ENCODE assay signal across 8 cellular contexts in the genomic region with DNA sequence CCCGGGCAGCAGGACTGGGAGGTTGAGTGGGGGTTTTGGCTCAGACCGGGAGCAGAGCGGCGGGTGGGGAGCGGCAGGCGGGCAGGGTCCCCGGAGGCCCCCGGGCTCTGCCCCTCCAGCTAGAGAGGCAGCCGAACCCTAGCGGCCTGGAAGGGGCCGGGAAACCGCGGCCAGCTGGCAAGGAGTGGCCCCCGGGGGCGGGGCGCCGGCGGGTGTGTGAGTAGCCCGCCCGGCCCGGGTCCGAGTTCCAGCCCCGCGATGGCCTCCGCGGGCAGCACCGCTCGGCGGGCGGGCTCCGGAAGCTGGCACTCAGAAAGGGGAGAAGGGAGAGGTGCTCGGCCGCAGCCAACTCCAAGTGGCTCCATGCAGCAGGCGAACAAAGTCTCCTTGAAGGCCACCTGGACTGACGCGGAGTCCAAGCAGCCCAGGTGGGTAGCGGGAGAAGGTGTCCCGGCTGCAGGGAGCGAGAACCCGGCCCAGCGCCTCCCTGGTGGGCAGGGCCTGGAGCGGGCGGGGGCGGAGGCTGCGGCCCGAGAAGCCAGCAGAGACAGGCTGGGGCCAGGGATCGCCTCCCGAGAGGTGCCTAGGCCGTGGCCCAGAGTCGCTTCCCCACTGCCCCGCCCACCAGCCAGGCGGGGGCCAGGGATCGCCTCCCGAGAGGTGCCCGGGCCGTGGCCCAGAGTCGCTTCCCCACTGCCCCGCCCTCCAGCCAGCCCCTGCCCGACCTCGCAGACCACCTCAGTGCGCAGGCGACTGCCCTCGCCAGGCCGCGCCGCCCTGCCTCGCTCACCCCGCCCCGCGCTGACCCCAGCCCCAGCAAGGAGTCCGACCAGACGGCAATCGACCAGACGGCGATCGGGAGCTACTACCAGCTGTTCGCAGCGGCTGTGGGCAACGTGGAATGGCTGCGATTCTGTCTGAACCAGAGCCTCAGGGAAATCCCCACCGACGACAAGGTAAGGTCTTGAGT. TPM values are rescaled to one million over a fixed set of nuclear protein-coding genes. Genes with fewer than 3 reads are reported as not detected.
DNase-seq lines count a peak whose midpoint lies in the region; ATAC-seq and TF ChIP-seq lines count a peak whose summit lies in the region.

A gene with protein sequence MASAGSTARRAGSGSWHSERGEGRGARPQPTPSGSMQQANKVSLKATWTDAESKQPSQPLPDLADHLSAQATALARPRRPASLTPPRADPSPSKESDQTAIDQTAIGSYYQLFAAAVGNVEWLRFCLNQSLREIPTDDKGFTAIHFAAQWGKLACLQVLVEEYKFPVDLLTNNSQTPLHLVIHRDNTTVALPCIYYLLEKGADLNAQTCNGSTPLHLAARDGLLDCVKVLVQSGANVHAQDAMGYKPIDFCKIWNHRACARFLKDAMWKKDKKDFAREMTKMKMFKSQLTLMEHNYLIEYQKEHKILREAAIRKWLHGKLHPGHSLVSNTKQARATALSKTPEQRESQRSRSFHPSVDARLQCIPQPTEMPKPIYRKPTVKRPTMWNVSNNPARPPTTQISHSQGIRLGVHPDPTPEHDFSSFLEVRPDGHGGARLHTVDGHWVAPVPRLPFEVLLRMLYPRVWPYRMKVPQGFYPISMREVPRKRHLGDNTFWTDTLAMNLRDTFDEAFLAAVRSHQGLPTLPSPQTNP (plus strand): TSS at position 243 of the 970 bp plus-strand sequence. CDS start 16 bp downstream, at position 259.

- H3K36me3 ChIP-seq in DOHH2 (ENCODE audit: control insufficient read depth, low read length), result 0 out of 2 replicates have a peak, but pooled peaks cover under 1% of the 10 kb centered on the region
- no peaks in the 10 kb centered on the region for H3K36me3 ChIP-seq in KMS-11 (ENCODE audit: insufficient read depth)
- H3K36me3 ChIP-seq in rectal smooth muscle tissue (ENCODE audit: control insufficient read depth, insufficient read depth, low read length), result no peaks in the 10 kb centered on the region

- H3K9me3 ChIP-seq in DOHH2 (ENCODE audit: control insufficient read depth, insufficient read depth, low read length) (no peaks in the 10 kb centered on the region), right cardiac atrium (ENCODE audit: control insufficient read depth, low read length) (no peaks in the 10 kb centered on the region)

- H3K27ac ChIP-seq in DOHH2 (ENCODE audit: low read depth, low read length) (no peak within 1 kb of the TSS), KMS-11 (no peak within 1 kb of the TSS; the same call in 1 of the 2 replicates), right cardiac atrium (ENCODE audit: low read length) (peak within 1 kb of the TSS; percentile 8), rectal smooth muscle tissue (ENCODE audit: low read depth, low read length) (peak within 1 kb of the TSS; percentile 89)

- H3F3A ChIP-seq in DOHH2 (ENCODE audit: control insufficient read depth, insufficient read depth), result no peaks in the 10 kb centered on the region

- H3K4me1 Mint-ChIP-seq in activated naive CD8-positive, alpha-beta T cell treated with anti-CD3 and anti-CD28 coated beads, Interleukin-2, amount 50 U/mL, for 24 hours, result peaks cover 20% of the 10 kb centered on the region

- H3K4me3 ChIP-seq in DOHH2 (ENCODE audit: low read length) (peak within 1 kb of the TSS; percentile 62), KMS-11 (IDR thresholded peaks at IDR 0.05; ENCODE audit: insufficient read depth, low read depth, low read length) (peak within 1 kb of the TSS; percentile 91), right cardiac atrium (ENCODE audit: low read length) (peak within 1 kb of the TSS; percentile 61), rectal smooth muscle tissue (ENCODE audit: low read length) (peak within 1 kb of the TSS; percentile 84)

- TF ChIP-seq CTCF in DOHH2 (IDR thresholded peaks at IDR 0.05; ENCODE audit: low read depth, low read length, poor library complexity, severe bottlenecking), result no peak
- TF ChIP-seq CTCF in KMS-11 (conservative IDR thresholded peaks at IDR 0.05; ENCODE audit: low read depth, low read length), result no peak

- peaks cover 10% of the 10 kb centered on the region for H3K27me3 Mint-ChIP-seq in activated naive CD8-positive, alpha-beta T cell treated with anti-CD3 and anti-CD28 coated beads, Interleukin-2, amount 50 U/mL, for 24 hours

- intact Hi-C loops in right cardiac atrium (cut with DNase I), result no loop called here

- H3K79me2 ChIP-seq in DOHH2 (ENCODE audit: control insufficient read depth, low read length) (no peaks in the 10 kb centered on the region), KMS-11 (ENCODE audit: insufficient read depth, low read depth) (no peaks in the 10 kb centered on the region)

- DNase-seq in activated naive CD8-positive, alpha-beta T cell treated with anti-CD3 and anti-CD28 coated beads, Interleukin-2, amount 50 U/mL, for 24 hours, result peak; percentile 33
- DNase-seq in right cardiac atrium, result peak; percentile 71 to 89 (median 88)
- no peak for DNase-seq in NCI-H128 (lab: John Stamatoyannopoulos, UW; ENCODE audit: unreplicated experiment)
- DNase-seq in putamen (ENCODE audit: low spot score), result no peak

- 0 out of 2 replicates have a peak within 1 kb of the TSS, but pooled peaks have one; percentile 69 for H2AFZ ChIP-seq in KMS-11 (ENCODE audit: low read depth)

- 3% methylated on average over 82 of the region's 82 CpGs for WGBS in right cardiac atrium

- H4K20me1 ChIP-seq in DOHH2 (ENCODE audit: control insufficient read depth, insufficient read depth, low read depth, low read length), result no peaks in the 10 kb centered on the region
- H4K20me1 ChIP-seq in KMS-11 (ENCODE audit: insufficient read depth), result no peaks in the 10 kb centered on the region

- H3K4me2 ChIP-seq in DOHH2 (ENCODE audit: low read length) (peak within 1 kb of the TSS; percentile 62), KMS-11 (peak within 1 kb of the TSS; percentile 39; the same call in 1 of the 2 replicates)

- peak within 1 kb of the TSS; percentile 76 for H3K27ac Mint-ChIP-seq in activated naive CD8-positive, alpha-beta T cell treated with anti-CD3 and anti-CD28 coated beads, Interleukin-2, amount 50 U/mL, for 24 hours

- no peak within 1 kb of the TSS for H3K9ac ChIP-seq in KMS-11
- no peak within 1 kb of the TSS for H3K9ac ChIP-seq in rectal smooth muscle tissue (ENCODE audit: low read length)

- H3K27me3 ChIP-seq in DOHH2 (ENCODE audit: control insufficient read depth, low read length) (peaks cover 15% of the 10 kb centered on the region), KMS-11 (ENCODE audit: insufficient read depth, low read depth) (no peaks in the 10 kb centered on the region), right cardiac atrium (ENCODE audit: control insufficient read depth, insufficient read depth) (no peaks in the 10 kb centered on the region), rectal smooth muscle tissue (ENCODE audit: control insufficient read depth, insufficient read depth, low read length) (no peaks in the 10 kb centered on the region)

- peak within 1 kb of the TSS; percentile 77 for H3K4me3 Mint-ChIP-seq in activated naive CD8-positive, alpha-beta T cell treated with anti-CD3 and anti-CD28 coated beads, Interleukin-2, amount 50 U/mL, for 24 hours

- no peaks in the 10 kb centered on the region for H3K9me2 ChIP-seq in DOHH2 (replicated peaks; ENCODE audit: control insufficient read depth, low read length)

- ATAC-seq in activated naive CD8-positive, alpha-beta T cell treated with anti-CD3 and anti-CD28 coated beads, Interleukin-2, amount 50 U/mL, for 24 hours, result peak; percentile 33
- ATAC-seq in right cardiac atrium (peak; percentile 78 to 84), GM19467 (IDR thresholded peaks at IDR 0.05; ENCODE audit: unreplicated experiment) (no peak)

- H3K4me1 ChIP-seq in DOHH2 (ENCODE audit: control insufficient read depth, low read length), result peaks cover 18% of the 10 kb centered on the region
- H3K4me1 ChIP-seq in KMS-11 (ENCODE audit: low read depth, poor library complexity, severe bottlenecking), result peaks cover 16% of the 10 kb centered on the region
- no peaks in the 10 kb centered on the region for H3K4me1 ChIP-seq in right cardiac atrium (ENCODE audit: control insufficient read depth, insufficient read depth, low read length)
- peaks cover 9% of the 10 kb centered on the region for H3K4me1 ChIP-seq in rectal smooth muscle tissue (ENCODE audit: control insufficient read depth, insufficient read depth, low read length)

- H3K36me3 Mint-ChIP-seq in activated naive CD8-positive, alpha-beta T cell treated with anti-CD3 and anti-CD28 coated beads, Interleukin-2, amount 50 U/mL, for 24 hours (ENCODE audit: low read depth), result no peaks in the 10 kb centered on the region

- H3K9me3 Mint-ChIP-seq in activated naive CD8-positive, alpha-beta T cell treated with anti-CD3 and anti-CD28 coated beads, Interleukin-2, amount 50 U/mL, for 24 hours, result no peaks in the 10 kb centered on the region

RNA-seq across cellular contexts. Expression of the gene that starts here (rescaled TPM):
- 1 to 10 TPM in 3 of 4 donors, under 1 TPM in 1; 0.71 to 3.1 (median 1.1) TPM for total RNA-seq in right cardiac atrium
- polyA plus RNA-seq in right cardiac atrium, result 1.3 TPM

Comparison
In these comparisons a context has a peak if more than half of its experiments do, and no peak if none do; other contexts are left out.
1. H3K27ac ChIP-seq: peak in right cardiac atrium (single experiment) and rectal smooth muscle tissue (single experiment); none in DOHH2 (single experiment) and KMS-11 (single experiment).
2. DNase-seq: peak in activated naive CD8-positive, alpha-beta T cell treated with anti-CD3 and anti-CD28 coated beads, Interleukin-2, amount 50 U/mL, for 24 hours (single experiment) and right cardiac atrium (3 of 3); none in NCI-H128 (single experiment) and putamen (single experiment).
3. Peak in every context shown above with its lines, with median percentiles within 50 percentile points of each other: H3K4me3 ChIP-seq.